ENCODE assay signal across 21 cellular contexts in genomic region chr17:69066482-69066881, GRCh38. TPM values are rescaled to one million over a fixed set of nuclear protein-coding genes. Genes with fewer than 3 reads are reported as not detected.
DNase-seq lines count a peak whose midpoint lies in the region; ATAC-seq lines count a peak whose summit lies in the region.
"Had no signal": no experiment of that assay in that cellular context is flagged by ENCODE, and none has a peak within 500 bp of the region (broad histone marks: within the 10 kb centered on the region; RNA-seq: fewer than 3 reads in every experiment).

No MANE protein-coding gene starts in this region.

- peak overlapping the region; percentile 1 for H3K27ac Mint-ChIP-seq in activated naive CD8-positive, alpha-beta T cell
- H3K27ac Mint-ChIP-seq in activated naive CD8-positive, alpha-beta T cell treated with anti-CD3 and anti-CD28 coated beads for 36 hours = no peak overlapping the region
- no peak overlapping the region for H3K27ac Mint-ChIP-seq in activated naive CD8-positive, alpha-beta T cell treated with anti-CD3 and anti-CD28 coated beads, Interleukin-2, amount 50 U/mL, for 24 hours
- H3K27ac Mint-ChIP-seq: brain, GM23338 had no signal

- no peaks in the 10 kb centered on the region for H3K9me3 Mint-ChIP-seq in activated naive CD8-positive, alpha-beta T cell (ENCODE audit: low read depth)
- H3K9me3 Mint-ChIP-seq in activated naive CD8-positive, alpha-beta T cell treated with anti-CD3 and anti-CD28 coated beads for 36 hours = no peaks in the 10 kb centered on the region
- H3K9me3 Mint-ChIP-seq in activated naive CD8-positive, alpha-beta T cell treated with anti-CD3 and anti-CD28 coated beads, Interleukin-2, amount 50 U/mL, for 24 hours = no peaks in the 10 kb centered on the region
- H3K9me3 Mint-ChIP-seq: GM23338 had no signal

- no peak for DNase-seq in activated naive CD8-positive, alpha-beta T cell treated with anti-CD3 and anti-CD28 coated beads for 36 hours
- DNase-seq in NOMO-1 (lab: John Stamatoyannopoulos, UW; ENCODE audit: unreplicated experiment in 2 of 2) (peak; percentile 50 to 78), occipital lobe (lab: John Stamatoyannopoulos, UW) (no peak), inferior parietal cortex (ENCODE audit: extremely low spot score) (no peak), NCI-H748 (lab: John Stamatoyannopoulos, UW; ENCODE audit: unreplicated experiment) (no peak)
- DNase-seq in activated naive CD8-positive, alpha-beta T cell treated with anti-CD3 and anti-CD28 coated beads, Interleukin-2, amount 50 U/mL, for 24 hours = no peak
- DNase-seq: activated CD4-positive, CD25-positive, alpha-beta regulatory T cell treated with anti-CD3 and anti-CD28 coated beads, Interleukin-2, amount 50 U/mL, for 72 hours; activated CD8-positive, alpha-beta memory T cell treated with anti-CD3 and anti-CD28 coated beads, Interleukin-2, amount 50 U/mL, for 4 hours; activated naive CD4-positive, alpha-beta T cell treated with Interleukin-2 at 50 U/mL for 16 hours; colonic mucosa; foreskin keratinocyte; NCI-H1105 treated with DMSO at 0.1 percent for 48 hours; NCI-H774; pancreas; stimulated activated CD4-positive, alpha-beta T cell treated with anti-CD3 and anti-CD28 coated beads, Interleukin-2, amount 100 ng/mL, for 24 hours; SW 1271 had no signal

- H3K36me3 Mint-ChIP-seq in activated naive CD8-positive, alpha-beta T cell = no peaks in the 10 kb centered on the region
- H3K36me3 Mint-ChIP-seq in activated naive CD8-positive, alpha-beta T cell treated with anti-CD3 and anti-CD28 coated beads for 36 hours = no peaks in the 10 kb centered on the region
- no peaks in the 10 kb centered on the region for H3K36me3 Mint-ChIP-seq in activated naive CD8-positive, alpha-beta T cell treated with anti-CD3 and anti-CD28 coated beads, Interleukin-2, amount 50 U/mL, for 24 hours (ENCODE audit: low read depth)
- H3K36me3 Mint-ChIP-seq: brain had no signal

- H3K4me1 Mint-ChIP-seq in activated naive CD8-positive, alpha-beta T cell (ENCODE audit: low read depth) = peaks cover 15% of the 10 kb centered on the region
- H3K4me1 Mint-ChIP-seq in activated naive CD8-positive, alpha-beta T cell treated with anti-CD3 and anti-CD28 coated beads for 36 hours = peaks cover 13% of the 10 kb centered on the region
- H3K4me1 Mint-ChIP-seq in activated naive CD8-positive, alpha-beta T cell treated with anti-CD3 and anti-CD28 coated beads, Interleukin-2, amount 50 U/mL, for 24 hours = peaks cover 29% of the 10 kb centered on the region

- H3K27me3 Mint-ChIP-seq in activated naive CD8-positive, alpha-beta T cell = peaks cover 7% of the 10 kb centered on the region
- H3K27me3 Mint-ChIP-seq in activated naive CD8-positive, alpha-beta T cell treated with anti-CD3 and anti-CD28 coated beads for 36 hours = peaks cover 14% of the 10 kb centered on the region
- H3K27me3 Mint-ChIP-seq in activated naive CD8-positive, alpha-beta T cell treated with anti-CD3 and anti-CD28 coated beads, Interleukin-2, amount 50 U/mL, for 24 hours = no peaks in the 10 kb centered on the region

- no peak overlapping the region for H3K4me3 Mint-ChIP-seq in activated naive CD8-positive, alpha-beta T cell
- no peak overlapping the region for H3K4me3 Mint-ChIP-seq in activated naive CD8-positive, alpha-beta T cell treated with anti-CD3 and anti-CD28 coated beads for 36 hours
- H3K4me3 Mint-ChIP-seq in activated naive CD8-positive, alpha-beta T cell treated with anti-CD3 and anti-CD28 coated beads, Interleukin-2, amount 50 U/mL, for 24 hours = peak overlapping the region; percentile 7
- H3K4me3 Mint-ChIP-seq: brain, GM23338 had no signal

- ATAC-seq in activated naive CD8-positive, alpha-beta T cell treated with anti-CD3 and anti-CD28 coated beads, Interleukin-2, amount 50 U/mL, for 24 hours = no peak
- no peak for ATAC-seq in HG03135 (IDR thresholded peaks at IDR 0.05; ENCODE audit: unreplicated experiment)
- ATAC-seq: foreskin keratinocyte, left lobe of liver, pancreas had no signal

RNA-seq across cellular contexts. Expression of gene ABCA9, which starts 5.8 kb away (rescaled TPM):
- not detected for total RNA-seq in activated naive CD8-positive, alpha-beta T cell treated with anti-CD3 and anti-CD28 coated beads for 36 hours
- 6.6 TPM for total RNA-seq in occipital lobe
- total RNA-seq: foreskin keratinocyte, GM23338 had no signal

Comparison
In these comparisons a context has a peak if more than half of its experiments do, and no peak if none do; other contexts are left out.
1. DNase-seq: peak in NOMO-1 (2 of 2); none in activated naive CD8-positive, alpha-beta T cell treated with anti-CD3 and anti-CD28 coated beads for 36 hours (single experiment), activated naive CD8-positive, alpha-beta T cell treated with anti-CD3 and anti-CD28 coated beads, Interleukin-2, amount 50 U/mL, for 24 hours (single experiment), occipital lobe (single experiment), inferior parietal cortex (single experiment) and NCI-H748 (single experiment).